In genomic region chr6:30542404-30542725, GRCh38 we compare ENCODE assay signal across 12 cellular contexts. TPM values are rescaled to one million over a fixed set of nuclear protein-coding genes. Genes with fewer than 3 reads are reported as not detected.
DNase-seq lines count a peak whose midpoint lies in the region; ATAC-seq and TF ChIP-seq lines count a peak whose summit lies in the region.
"Had no signal": no experiment of that assay in that cellular context is flagged by ENCODE, and none has a peak within 500 bp of the region (broad histone marks: within the 10 kb centered on the region; RNA-seq: fewer than 3 reads in every experiment).

No MANE protein-coding gene starts in this region.

- no peak overlapping the region for H2AFZ ChIP-seq in GM23338

- peak overlapping the region; percentile 86 for H3K4me3 Mint-ChIP-seq in CD4-positive, alpha-beta T cell
- peak overlapping the region; percentile 61 for H3K4me3 Mint-ChIP-seq in GM23338
- peak overlapping the region; percentile 90 for H3K4me3 Mint-ChIP-seq in activated naive CD8-positive, alpha-beta T cell
- H3K4me3 Mint-ChIP-seq in naive B cell, result peak overlapping the region; percentile 83 to 97 (median 92)

- no peak for TF ChIP-seq EP300 in esophagus muscularis mucosa (IDR thresholded peaks at IDR 0.05)

- H3F3A ChIP-seq in GM23338 (replicated peaks; ENCODE audit: low read depth), result no peaks in the 10 kb centered on the region

- H3K4me1 Mint-ChIP-seq in CD4-positive, alpha-beta T cell (ENCODE audit: low read depth), result peaks cover 36% of the 10 kb centered on the region
- H3K4me1 Mint-ChIP-seq in GM23338, result peaks cover 9% of the 10 kb centered on the region
- peaks cover 38% of the 10 kb centered on the region for H3K4me1 Mint-ChIP-seq in activated naive CD8-positive, alpha-beta T cell (ENCODE audit: low read depth)
- peaks cover 27 to 33% (median 29%) of the 10 kb centered on the region in 3 donors for H3K4me1 Mint-ChIP-seq in naive B cell

- H4K20me1 ChIP-seq in GM23338 (replicated peaks; ENCODE audit: insufficient read depth), result no peaks in the 10 kb centered on the region; the same call in 1 of the 2 replicates

- no peak for TF ChIP-seq CTCF in CD4-positive, alpha-beta T cell (IDR thresholded peaks at IDR 0.05)
- TF ChIP-seq CTCF in GM23338 (conservative IDR thresholded peaks at IDR 0.05; ENCODE audit: low read depth in 2 of 2) (no peak), esophagus muscularis mucosa (IDR thresholded peaks at IDR 0.05) (no peak)

- H3K36me3 Mint-ChIP-seq in CD4-positive, alpha-beta T cell (ENCODE audit: low read depth), result peaks cover 14% of the 10 kb centered on the region
- H3K36me3 Mint-ChIP-seq in GM23338 (ENCODE audit: low read depth) (0 out of 3 replicates have a peak, but pooled peaks cover 7% of the 10 kb centered on the region), naive B cell (no peaks in the 10 kb centered on the region)
- H3K36me3 Mint-ChIP-seq in activated naive CD8-positive, alpha-beta T cell, result peaks cover 4% of the 10 kb centered on the region

- CTCF ChIA-PET in CD4-positive, alpha-beta T cell (lab: Charles Lee), result interaction anchor here (0.6 to 7.3 kb wide), 23 partner anchors 10 to 956 kb away, joined by 3 to 144 read pairs (median 8); partner anchors contain the start of genes ABCF1, GNL1, MDC1 and PRR3

- peak overlapping the region; percentile 91 for H3K27ac Mint-ChIP-seq in CD4-positive, alpha-beta T cell
- no peak overlapping the region for H3K27ac Mint-ChIP-seq in GM23338
- peak overlapping the region; percentile 75 for H3K27ac Mint-ChIP-seq in activated naive CD8-positive, alpha-beta T cell
- H3K27ac Mint-ChIP-seq in naive B cell, result peak overlapping the region; percentile 72 to 99 (median 96)

- 26% methylated on average over 4 of the region's 4 CpGs for WGBS in esophagus muscularis mucosa

- 0 out of 2 replicates have a peak overlapping the region, but pooled peaks have one; percentile 74 for H3K4me2 ChIP-seq in GM23338

- no peaks in the 10 kb centered on the region for H3K9me2 ChIP-seq in GM23338 (ENCODE audit: insufficient read depth)

- H3K4me1 ChIP-seq in GM23338 (ENCODE audit: insufficient read depth), result peaks cover 7% of the 10 kb centered on the region; the same call in 1 of the 2 replicates
- peaks cover 8 to 21% (median 11%) of the 10 kb centered on the region in 4 donors for H3K4me1 ChIP-seq in esophagus muscularis mucosa

- peak overlapping the region; percentile 52 for H3K27ac ChIP-seq in CD4-positive, alpha-beta T cell (ENCODE audit: low read depth, low read length)
- H3K27ac ChIP-seq in GM23338 (ENCODE audit: low read depth) (no peak overlapping the region), esophagus muscularis mucosa (replicated peaks in 1 of 4) (peak overlapping the region in 2 of 4 donors; percentile 1 to 44)
- H3K27ac ChIP-seq: coronary artery had no signal

- no peaks in the 10 kb centered on the region for H3K9me3 Mint-ChIP-seq in CD4-positive, alpha-beta T cell
- no peaks in the 10 kb centered on the region for H3K9me3 Mint-ChIP-seq in GM23338
- H3K9me3 Mint-ChIP-seq in activated naive CD8-positive, alpha-beta T cell (ENCODE audit: low read depth), result no peaks in the 10 kb centered on the region
- no peaks in the 10 kb centered on the region for H3K9me3 Mint-ChIP-seq in naive B cell

- H3K9me3 ChIP-seq in CD4-positive, alpha-beta T cell (ENCODE audit: control insufficient read depth, low read length), result no peaks in the 10 kb centered on the region
- H3K9me3 ChIP-seq in esophagus muscularis mucosa, result no peaks in the 10 kb centered on the region
- H3K9me3 ChIP-seq: tibial nerve had no signal

- H3K27me3 ChIP-seq in CD4-positive, alpha-beta T cell (ENCODE audit: control insufficient read depth, insufficient read depth, low read length), result no peaks in the 10 kb centered on the region
- H3K27me3 ChIP-seq in GM23338 (ENCODE audit: insufficient read depth), result no peaks in the 10 kb centered on the region
- no peaks in the 10 kb centered on the region for H3K27me3 ChIP-seq in esophagus muscularis mucosa
- H3K27me3 ChIP-seq: tibial nerve had no signal

- ATAC-seq in CD4-positive, alpha-beta T cell (ENCODE audit: poor library complexity), result peak; percentile 68
- ATAC-seq in GM23338 (no peak), naive B cell (ENCODE audit: low read depth in 2 of 2) (peak; percentile 79 to 84), HG03571 (IDR thresholded peaks at IDR 0.05; ENCODE audit: unreplicated experiment) (no peak)

- H3K36me3 ChIP-seq in GM23338 (ENCODE audit: insufficient read depth) (no peaks in the 10 kb centered on the region; the same call in 1 of the 2 replicates), esophagus muscularis mucosa (peaks cover 17 to 24% (median 20%) of the 10 kb centered on the region in 4 donors)

- DNase-seq in CD4-positive, alpha-beta T cell, result peak in 5 of 10 experiments; percentile 31 to 45 (median 34)
- no peak for DNase-seq in GM23338 (ENCODE audit: low spot score)
- peak; percentile 68 for DNase-seq in naive B cell
- DNase-seq in NCI-H1048 (lab: John Stamatoyannopoulos, UW), result no peak
- no peak for DNase-seq in stimulated activated CD4-positive, alpha-beta T cell treated with anti-CD3 and anti-CD28 coated beads, Interleukin-2, amount 100 ng/mL, for 48 hours
- DNase-seq in esophagus muscularis mucosa (ENCODE audit: extremely low spot score), result no peak
- DNase-seq: DMS153, NCI-H1417 treated with DMSO at 0.1 percent for 48 hours had no signal

- POLR2A ChIA-PET in CD4-positive, alpha-beta T cell (lab: Charles Lee), result interaction anchor here (0.7 to 8.6 kb wide), 30 partner anchors 9 to 1161 kb away, joined by 3 to 120 read pairs (median 8); partner anchors contain the start of genes ABCF1, ABHD16A, C6orf136 and DHX16

- H3K4me3 ChIP-seq in GM23338, result no peak overlapping the region
- H3K4me3 ChIP-seq in esophagus muscularis mucosa, result peak overlapping the region in 1 of 4 donors; percentile 36

- intact Hi-C loops in CD4-positive, alpha-beta T cell (cut with DNase I, micrococcal nuclease), result loop anchor here (2.0 to 5.0 kb wide), 3 partner anchors 14 to 180 kb away; partner anchors contain the start of genes DHX16 (in 1 of the 2), GNL1 (in 1 of the 2), PRR3 (in 1 of the 2) and TUBB (in 1 of the 2)
- intact Hi-C loops in esophagus muscularis mucosa (cut with DNase I), result loop anchor here (5.0 kb wide), 1 partner anchor 55 kb away; no protein-coding TSS in a partner anchor

- H3K79me2 ChIP-seq in GM23338 (replicated peaks; ENCODE audit: insufficient read depth), result no peaks in the 10 kb centered on the region

- no peak for TF ChIP-seq POLR2A in esophagus muscularis mucosa (IDR thresholded peaks at IDR 0.05; ENCODE audit: low read depth)

- H3K27me3 Mint-ChIP-seq in CD4-positive, alpha-beta T cell, result no peaks in the 10 kb centered on the region
- H3K27me3 Mint-ChIP-seq in GM23338 (ENCODE audit: insufficient read depth, low read depth, poor library complexity) (peaks cover 12% of the 10 kb centered on the region), naive B cell (no peaks in the 10 kb centered on the region)
- no peaks in the 10 kb centered on the region for H3K27me3 Mint-ChIP-seq in activated naive CD8-positive, alpha-beta T cell

TF ChIP-seq in GM23338, 12 proteins besides CTCF, POLR2A, EP300 and RAD21 (continues in another document):
- TF ChIP-seq CREB1 (CRISPR knock-in tag; IDR thresholded peaks at IDR 0.05; ENCODE audit: low read depth) (no peak), REST (IDR thresholded peaks at IDR 0.05; ENCODE audit: unreplicated experiment) (no peak)

RNA-seq across cellular contexts. Expression of gene GNL1, which starts 13.9 kb away (rescaled TPM):
- 100 to 1,000 TPM; 145 to 151 TPM for total RNA-seq in CD4-positive, alpha-beta T cell
- 29.6 and 42.5 TPM in 2 replicates for total RNA-seq in GM23338 (2014; rRNA removed; shearing (Covaris generic))
- polyA plus RNA-seq in GM23338 (2016; fragmentation: Nextera tagmentation; extraction: Ambion mirVana) (30.8 and 31.4 TPM in 2 replicates), naive B cell (ENCODE audit: low read depth in 6 of 6) (10 to 100 TPM; 23.8 to 47.4 (median 36.8) TPM)
- total RNA-seq in esophagus muscularis mucosa, result 10 to 100 TPM; 30.3 to 53.5 (median 36.1) TPM

RNA-seq across cellular contexts. Expression of gene PRR3, which starts 14.7 kb away (rescaled TPM):
- 10 to 100 TPM; 10.3 to 13.2 TPM for total RNA-seq in CD4-positive, alpha-beta T cell
- total RNA-seq in GM23338 (2014; rRNA removed; shearing (Covaris generic)), result 7.5 and 15.2 TPM in 2 replicates
- polyA plus RNA-seq in GM23338 (2016; fragmentation: Nextera tagmentation; extraction: Ambion mirVana) (8.2 and 10.9 TPM in 2 replicates), naive B cell (ENCODE audit: low read depth in 6 of 6) (10 to 100 TPM in 4 of 6 donors, 1 to 10 TPM in 2; 8.1 to 14.2 (median 11.2) TPM)
- total RNA-seq in esophagus muscularis mucosa, result 10 to 100 TPM in 1 of 4 donors, 1 to 10 TPM in 3; 3.8 to 10.6 (median 4.5) TPM

RNA-seq across cellular contexts. Expression of gene ABCF1, which starts 28.9 kb away (rescaled TPM):
- 10 to 100 TPM; 86.1 to 88.0 TPM for total RNA-seq in CD4-positive, alpha-beta T cell
- total RNA-seq in GM23338 (2014; rRNA removed; shearing (Covaris generic)), result 85.8 and 92.6 TPM in 2 replicates
- 244 and 279 TPM in 2 replicates for polyA plus RNA-seq in GM23338 (2016; fragmentation: Nextera tagmentation; extraction: Ambion mirVana)
- 10 to 100 TPM; 11.5 to 31.0 (median 19.3) TPM for polyA plus RNA-seq in naive B cell (ENCODE audit: low read depth in 6 of 6)
- 10 to 100 TPM; 39.0 to 60.8 (median 51.4) TPM for total RNA-seq in esophagus muscularis mucosa

RNA-seq across cellular contexts. Expression of gene HLA-E, which starts 53.1 kb away (rescaled TPM):
- 1,000 to 10,000 TPM; 1,136 to 1,173 TPM for total RNA-seq in CD4-positive, alpha-beta T cell
- total RNA-seq in GM23338 (2014; rRNA removed; shearing (Covaris generic)), result 36.0 and 44.2 TPM in 2 replicates
- polyA plus RNA-seq in GM23338 (2016; fragmentation: Nextera tagmentation; extraction: Ambion mirVana), result 15.6 and 15.9 TPM in 2 replicates
- polyA plus RNA-seq in naive B cell (ENCODE audit: low read depth in 6 of 6), result 1,000 to 10,000 TPM; 2,024 to 3,192 (median 2,301) TPM
- 100 to 1,000 TPM; 294 to 649 (median 523) TPM for total RNA-seq in esophagus muscularis mucosa

Comparison
In these comparisons a context has a peak if more than half of its experiments do, and no peak if none do; other contexts are left out.
1. ATAC-seq: peak in CD4-positive, alpha-beta T cell (single experiment) and naive B cell (2 of 2); none in GM23338 (single experiment) and HG03571 (single experiment).
2. Peak in every context shown above with its lines, with median percentiles within 50 percentile points of each other: H3K4me3 Mint-ChIP-seq.